In genomic region chr15:63560741-63561448, GRCh38 we compare ENCODE assay signal across 12 cellular contexts. TPM values are rescaled to one million over a fixed set of nuclear protein-coding genes. Genes with fewer than 3 reads are reported as not detected.
DNase-seq lines count a peak whose midpoint lies in the region; ATAC-seq and TF ChIP-seq lines count a peak whose summit lies in the region.
"Had no signal": no experiment of that assay in that cellular context is flagged by ENCODE, and none has a peak within 500 bp of the region (broad histone marks: within the 10 kb centered on the region; RNA-seq: fewer than 3 reads in every experiment).

No MANE protein-coding gene starts in this region.

- H3K27me3 Mint-ChIP-seq in activated T-cell treated with anti-CD3 and anti-CD28 coated beads, Interleukin-2, amount 50 U/mL, for 72 hours (ENCODE audit: low read depth) = no peaks in the 10 kb centered on the region
- H3K27me3 Mint-ChIP-seq in stimulated activated naive B cell treated with anti-CD40 and anti-IgM and Interleukin-4, amounts not matched to agents 10 μg/mL and 1 μg/mL and 100 μg/mL, for 72 hours = no peaks in the 10 kb centered on the region

- peaks cover 8 to 38% of the 10 kb centered on the region in 2 donors for H3K36me3 Mint-ChIP-seq in activated T-cell treated with anti-CD3 and anti-CD28 coated beads, Interleukin-2, amount 50 U/mL, for 72 hours (ENCODE audit: insufficient read depth in 2 of 2)
- peaks cover 24 to 60% of the 10 kb centered on the region in 2 donors for H3K36me3 Mint-ChIP-seq in stimulated activated naive B cell treated with anti-CD40 and anti-IgM and Interleukin-4, amounts not matched to agents 10 μg/mL and 1 μg/mL and 100 μg/mL, for 72 hours

- no peaks in the 10 kb centered on the region for H3K27me3 ChIP-seq in spleen (replicated peaks in 1 of 7)
- H3K27me3 ChIP-seq: heart left ventricle had no signal

- H3K4me1 Mint-ChIP-seq in activated T-cell treated with anti-CD3 and anti-CD28 coated beads, Interleukin-2, amount 50 U/mL, for 72 hours (ENCODE audit: low read depth) = peaks cover 48% of the 10 kb centered on the region
- peaks cover 15 to 22% of the 10 kb centered on the region in 2 donors for H3K4me1 Mint-ChIP-seq in stimulated activated naive B cell treated with anti-CD40 and anti-IgM and Interleukin-4, amounts not matched to agents 10 μg/mL and 1 μg/mL and 100 μg/mL, for 72 hours

- TF ChIP-seq POLR2A in spleen (IDR thresholded peaks at IDR 0.05) = no peak

- H3K36me3 ChIP-seq in mucosa of descending colon (ENCODE audit: low read depth) = no peaks in the 10 kb centered on the region
- peaks cover 0 to 100% (median 83%) of the 10 kb centered on the region in 6 donors for H3K36me3 ChIP-seq in spleen

- in situ Hi-C loops in G401 (cut with HindIII; ENCODE audit: low sequenced_read_pairs) = no loop called here

- peak; percentile 17 for DNase-seq in activated CD8-positive, alpha-beta memory T cell treated with anti-CD3 and anti-CD28 coated beads, Interleukin-2, amount 50 U/mL, for 24 hours (ENCODE audit: extremely low read depth)
- no peak for DNase-seq in activated CD8-positive, alpha-beta memory T cell treated with anti-CD3 and anti-CD28 coated beads, Interleukin-2, amount 50 U/mL, for 4 hours
- DNase-seq in activated T-cell treated with anti-CD3 and anti-CD28 coated beads, Interleukin-2, amount 50 U/mL, for 72 hours = peak; percentile 34 to 39
- DNase-seq in mucosa of descending colon (no peak), spleen (no peak), G401 (ENCODE audit: low spot score) (no peak)
- no peak for DNase-seq in stimulated activated naive B cell treated with anti-CD40 and anti-IgM and Interleukin-4, amounts not matched to agents 10 μg/mL and 1 μg/mL and 100 μg/mL, for 72 hours
- DNase-seq: amygdala; effector CD4-positive, alpha-beta T cell; heart left ventricle; Karpas-422 had no signal

- ATAC-seq in activated T-cell treated with anti-CD3 and anti-CD28 coated beads, Interleukin-2, amount 50 U/mL, for 72 hours (replicated peaks in 1 of 2) = peak; percentile 89 to 92
- peak; percentile 13 for ATAC-seq in mucosa of descending colon
- ATAC-seq in stimulated activated naive B cell treated with anti-CD40 and anti-IgM and Interleukin-4, amounts not matched to agents 10 μg/mL and 1 μg/mL and 100 μg/mL, for 72 hours (replicated peaks) = peak in 1 of 2 donors; percentile 57
- no peak for ATAC-seq in GM18907 (IDR thresholded peaks at IDR 0.05; ENCODE audit: unreplicated experiment)
- ATAC-seq: heart left ventricle had no signal

- H3K4me3 Mint-ChIP-seq in activated T-cell treated with anti-CD3 and anti-CD28 coated beads, Interleukin-2, amount 50 U/mL, for 72 hours = peak overlapping the region; percentile 35 to 58
- H3K4me3 Mint-ChIP-seq in stimulated activated naive B cell treated with anti-CD40 and anti-IgM and Interleukin-4, amounts not matched to agents 10 μg/mL and 1 μg/mL and 100 μg/mL, for 72 hours = no peak overlapping the region

- H3K9me3 ChIP-seq in mucosa of descending colon = no peaks in the 10 kb centered on the region
- H3K9me3 ChIP-seq in spleen = no peaks in the 10 kb centered on the region
- H3K9me3 ChIP-seq: heart left ventricle had no signal

- no peaks in the 10 kb centered on the region for H3K9me3 Mint-ChIP-seq in activated T-cell treated with anti-CD3 and anti-CD28 coated beads, Interleukin-2, amount 50 U/mL, for 72 hours
- H3K9me3 Mint-ChIP-seq in stimulated activated naive B cell treated with anti-CD40 and anti-IgM and Interleukin-4, amounts not matched to agents 10 μg/mL and 1 μg/mL and 100 μg/mL, for 72 hours = no peaks in the 10 kb centered on the region

- TF ChIP-seq CTCF in mucosa of descending colon (IDR thresholded peaks at IDR 0.05) (no peak), spleen (IDR thresholded peaks at IDR 0.05 in 8 of 11, conservative IDR thresholded peaks at IDR 0.05 in 3 of 11) (no peak)

- 82 to 88% (median 86%) methylated on average over 6 of the region's 6 CpGs for WGBS in spleen, 5 donors

- intact Hi-C loops in mucosa of descending colon (cut with DNase I, micrococcal nuclease) = no loop called here
- intact Hi-C loops in spleen (cut with DNase I; ENCODE audit: low total_unique reads) = no loop called here

- H3K4me3 ChIP-seq in mucosa of descending colon (no peak overlapping the region), spleen (no peak overlapping the region)
- H3K4me3 ChIP-seq: heart left ventricle had no signal

- peak overlapping the region in 1 of 8 donors; percentile 10 for H3K27ac ChIP-seq in spleen
- H3K27ac ChIP-seq: heart left ventricle had no signal

- H3K4me1 ChIP-seq in mucosa of descending colon (ENCODE audit: low read depth) (peaks cover 3% of the 10 kb centered on the region), spleen (peaks cover 0 to 13% (median 1%) of the 10 kb centered on the region in 6 donors)

- H3K27ac Mint-ChIP-seq in activated T-cell treated with anti-CD3 and anti-CD28 coated beads, Interleukin-2, amount 50 U/mL, for 72 hours = peak overlapping the region; percentile 3
- H3K27ac Mint-ChIP-seq in stimulated activated naive B cell treated with anti-CD40 and anti-IgM and Interleukin-4, amounts not matched to agents 10 μg/mL and 1 μg/mL and 100 μg/mL, for 72 hours = peak overlapping the region; percentile 59

RNA-seq across cellular contexts. Expression of gene FBXL22, which starts 36.3 kb away (rescaled TPM):
- total RNA-seq in activated T-cell treated with anti-CD3 and anti-CD28 coated beads, Interleukin-2, amount 50 U/mL, for 72 hours = 1 to 10 TPM in 1 of 2 donors, under 1 TPM in 1; 0.79 to 1.3 TPM
- 10 to 100 TPM in 1 of 3 donors, 1 to 10 TPM in 2; 4.2 to 37.5 (median 5.1) TPM for total RNA-seq in mucosa of descending colon
- total RNA-seq in spleen = 1 to 10 TPM in 2 of 7 donors, under 1 TPM in 5; 0.13 to 1.7 (median 0.89) TPM
- polyA plus RNA-seq in spleen = 1 to 10 TPM in 2 of 3 donors, under 1 TPM in 1; 0.37 to 1.2 (median 1.0) TPM
- 0.37 and 0.43 TPM in 2 replicates for total RNA-seq in G401 (2014; rRNA removed; shearing (Covaris generic))

RNA-seq across cellular contexts. Expression of gene USP3, which starts 56.5 kb away (rescaled TPM):
- total RNA-seq in activated T-cell treated with anti-CD3 and anti-CD28 coated beads, Interleukin-2, amount 50 U/mL, for 72 hours = 10 to 100 TPM; 66.5 to 78.0 TPM
- 100 to 1,000 TPM in 1 of 3 donors, 10 to 100 TPM in 2; 65.6 to 101 (median 67.3) TPM for total RNA-seq in mucosa of descending colon
- 100 to 1,000 TPM in 4 of 7 donors, 10 to 100 TPM in 3; 82.0 to 136 (median 112) TPM for total RNA-seq in spleen
- 10 to 100 TPM; 29.5 to 48.4 (median 38.4) TPM for polyA plus RNA-seq in spleen
- total RNA-seq in G401 (2014; rRNA removed; shearing (Covaris generic)) = 27.3 and 28.5 TPM in 2 replicates

Comparison
In these comparisons a context has a peak if more than half of its experiments do, and no peak if none do; other contexts are left out.
1. DNase-seq: peak in activated CD8-positive, alpha-beta memory T cell treated with anti-CD3 and anti-CD28 coated beads, Interleukin-2, amount 50 U/mL, for 24 hours (single experiment) and activated T-cell treated with anti-CD3 and anti-CD28 coated beads, Interleukin-2, amount 50 U/mL, for 72 hours (2 of 2); none in activated CD8-positive, alpha-beta memory T cell treated with anti-CD3 and anti-CD28 coated beads, Interleukin-2, amount 50 U/mL, for 4 hours (single experiment), mucosa of descending colon (0 of 3), stimulated activated naive B cell treated with anti-CD40 and anti-IgM and Interleukin-4, amounts not matched to agents 10 μg/mL and 1 μg/mL and 100 μg/mL, for 72 hours (single experiment), spleen (single experiment) and G401 (single experiment).
2. H3K4me3 Mint-ChIP-seq: peak in activated T-cell treated with anti-CD3 and anti-CD28 coated beads, Interleukin-2, amount 50 U/mL, for 72 hours (2 of 2); none in stimulated activated naive B cell treated with anti-CD40 and anti-IgM and Interleukin-4, amounts not matched to agents 10 μg/mL and 1 μg/mL and 100 μg/mL, for 72 hours (0 of 2).